Comparison of ENCODE assay signal across 1 cellular context in genomic region chr3:25502233-25502632, GRCh38.
TF ChIP-seq lines count a peak whose summit lies in the region.

No MANE protein-coding gene starts in this region.

TF ChIP-seq in H1, 55 proteins besides CTCF, POLR2A, EP300 and RAD21:
- TF ChIP-seq JUND (IDR thresholded peaks at IDR 0.05; ENCODE audit: low read length) (no peak), ASH2L (IDR thresholded peaks at IDR 0.05; ENCODE audit: low read length) (no peak), RNF2 (IDR thresholded peaks at IDR 0.05; ENCODE audit: borderline replicate concordance, low read depth, low read length, missing control alignments, poor library complexity, severe bottlenecking) (no peak), RFX5 (IDR thresholded peaks at IDR 0.05; ENCODE audit: borderline replicate concordance, low read depth, low read length) (no peak), NRF1 (IDR thresholded peaks at IDR 0.05; ENCODE audit: low read depth, low read length) (no peak), SAP30 (IDR thresholded peaks at IDR 0.05; ENCODE audit: insufficient read depth, insufficient replicate concordance, low read length) (no peak), CTBP2 (IDR thresholded peaks at IDR 0.05; ENCODE audit: borderline replicate concordance, insufficient read depth, insufficient read length, low read length) (no peak), FOSL1 (IDR thresholded peaks at IDR 0.05; ENCODE audit: insufficient read depth, low read depth, low read length) (no peak)
